Comparison of ENCODE assay signal across 19 cellular contexts in the genomic region with DNA sequence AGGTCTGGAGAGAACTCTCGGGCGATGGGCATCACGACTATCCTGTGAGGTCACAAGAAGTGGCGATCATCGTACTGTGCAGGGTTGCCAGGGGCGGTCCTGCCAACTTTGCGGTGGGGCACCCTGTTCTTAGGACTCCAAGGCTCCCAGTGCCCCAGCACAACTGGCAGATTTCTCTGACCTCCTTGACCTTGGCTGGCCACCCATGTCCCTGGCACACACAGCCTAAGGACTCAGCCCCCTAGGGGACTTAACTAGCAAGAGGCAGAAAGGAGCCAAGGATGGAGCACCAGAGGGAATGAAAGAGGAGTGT. TPM values are rescaled to one million over a fixed set of nuclear protein-coding genes. Genes with fewer than 3 reads are reported as not detected.
DNase-seq lines count a peak whose midpoint lies in the region; ATAC-seq and TF ChIP-seq lines count a peak whose summit lies in the region.
"Had no signal": no experiment of that assay in that cellular context is flagged by ENCODE, and none has a peak within 500 bp of the region (broad histone marks: within the 10 kb centered on the region; RNA-seq: fewer than 3 reads in every experiment).

No MANE protein-coding gene starts in this region.

- whole genome bisulfite sequencing in suprapubic skin = 90% methylated on average over 7 of the region's 7 CpGs

- H3K27ac ChIP-seq in layer of hippocampus (ENCODE audit: low read depth, low read length) (peak overlapping the region; percentile 43), suprapubic skin (peak overlapping the region; percentile 59)
- H3K27ac ChIP-seq: SJCRH30 had no signal

- no peaks in the 10 kb centered on the region for H3K9me3 ChIP-seq in suprapubic skin
- H3K9me3 ChIP-seq: SJCRH30, vagina had no signal

- no peaks in the 10 kb centered on the region for H3K9me3 Mint-ChIP-seq in activated naive CD4-positive, alpha-beta T cell treated with anti-CD3 and anti-CD28 coated beads, Interleukin-2, amount 50 U/mL, for 72 hours
- no peaks in the 10 kb centered on the region for H3K9me3 Mint-ChIP-seq in activated naive CD8-positive, alpha-beta T cell treated with anti-CD3 and anti-CD28 coated beads, Interleukin-2, amount 50 U/mL, for 24 hours
- H3K9me3 Mint-ChIP-seq: nephron progenitor cell; T-helper 2 cell treated with Interferon-gamma antibody and Interleukin-4, amounts not matched to agents 5 μg/mL and 100 μg/mL, for 36 hours had no signal

- no peak overlapping the region for H3K4me3 ChIP-seq in suprapubic skin
- H3K4me3 ChIP-seq: SJCRH30, vagina had no signal

- no peak for TF ChIP-seq POLR2A in suprapubic skin (IDR thresholded peaks at IDR 0.05)

- H3K27me3 ChIP-seq in layer of hippocampus (ENCODE audit: control insufficient read depth, insufficient read depth, low read length) (no peaks in the 10 kb centered on the region), suprapubic skin (no peaks in the 10 kb centered on the region)
- H3K27me3 ChIP-seq: SJCRH30, vagina had no signal

- H3K4me3 Mint-ChIP-seq in activated naive CD8-positive, alpha-beta T cell treated with anti-CD3 and anti-CD28 coated beads, Interleukin-2, amount 50 U/mL, for 24 hours = no peak overlapping the region
- H3K4me3 Mint-ChIP-seq: nephron progenitor cell; T-helper 2 cell treated with Interferon-gamma antibody and Interleukin-4, amounts not matched to agents 5 μg/mL and 100 μg/mL, for 36 hours had no signal

- no peak for TF ChIP-seq CTCF in suprapubic skin (IDR thresholded peaks at IDR 0.05)

- peaks cover 90% of the 10 kb centered on the region for H3K36me3 ChIP-seq in suprapubic skin

- no peak for DNase-seq in activated naive CD4-positive, alpha-beta T cell treated with anti-CD3 and anti-CD28 coated beads, Interleukin-2, amount 50 U/mL, for 72 hours (ENCODE audit: low spot score in 2 of 2)
- DNase-seq in activated naive CD4-positive, alpha-beta T cell treated with Interleukin-2 at 50 U/mL for 16 hours = no peak
- no peak for DNase-seq in activated naive CD8-positive, alpha-beta T cell treated with anti-CD3 and anti-CD28 coated beads, Interleukin-2, amount 50 U/mL, for 24 hours
- DNase-seq in suprapubic skin (ENCODE audit: low spot score in 2 of 2) (no peak), NCI-H2227 (lab: John Stamatoyannopoulos, UW; ENCODE audit: unreplicated experiment) (no peak), hepatic stellate cell (ENCODE audit: low spot score) (no peak)
- DNase-seq: anterior cingulate cortex; Karpas-422; mammary epithelial cell; NCI-H1105; NCI-H526; nephron progenitor cell; SJCRH30; stimulated activated naive CD4-positive, alpha-beta T cell had no signal

- H3K36me3 Mint-ChIP-seq in activated naive CD4-positive, alpha-beta T cell treated with anti-CD3 and anti-CD28 coated beads, Interleukin-2, amount 50 U/mL, for 72 hours = peaks cover 26 to 53% of the 10 kb centered on the region in 2 donors
- peaks cover 69% of the 10 kb centered on the region for H3K36me3 Mint-ChIP-seq in activated naive CD8-positive, alpha-beta T cell treated with anti-CD3 and anti-CD28 coated beads, Interleukin-2, amount 50 U/mL, for 24 hours (ENCODE audit: low read depth)

- H3K27ac Mint-ChIP-seq in activated naive CD4-positive, alpha-beta T cell treated with anti-CD3 and anti-CD28 coated beads, Interleukin-2, amount 50 U/mL, for 72 hours = peak overlapping the region; percentile 90 to 94
- peak overlapping the region; percentile 87 for H3K27ac Mint-ChIP-seq in activated naive CD8-positive, alpha-beta T cell treated with anti-CD3 and anti-CD28 coated beads, Interleukin-2, amount 50 U/mL, for 24 hours
- H3K27ac Mint-ChIP-seq: nephron progenitor cell; progenitor cell of endocrine pancreas; T-helper 2 cell treated with Interferon-gamma antibody and Interleukin-4, amounts not matched to agents 5 μg/mL and 100 μg/mL, for 36 hours had no signal

- peaks cover 32% of the 10 kb centered on the region for H3K4me1 Mint-ChIP-seq in activated naive CD8-positive, alpha-beta T cell treated with anti-CD3 and anti-CD28 coated beads, Interleukin-2, amount 50 U/mL, for 24 hours

- no peak for TF ChIP-seq EP300 in suprapubic skin (IDR thresholded peaks at IDR 0.05)

- H3K27me3 Mint-ChIP-seq in activated naive CD8-positive, alpha-beta T cell treated with anti-CD3 and anti-CD28 coated beads, Interleukin-2, amount 50 U/mL, for 24 hours = no peaks in the 10 kb centered on the region
- H3K27me3 Mint-ChIP-seq: progenitor cell of endocrine pancreas had no signal

- H3K4me1 ChIP-seq in suprapubic skin = peaks cover 42% of the 10 kb centered on the region
- H3K4me1 ChIP-seq: SJCRH30 had no signal

- no peak for ATAC-seq in activated naive CD4-positive, alpha-beta T cell treated with anti-CD3 and anti-CD28 coated beads, Interleukin-2, amount 50 U/mL, for 72 hours
- ATAC-seq in activated naive CD8-positive, alpha-beta T cell treated with anti-CD3 and anti-CD28 coated beads, Interleukin-2, amount 50 U/mL, for 24 hours = no peak
- ATAC-seq in GM21717 (IDR thresholded peaks at IDR 0.05; ENCODE audit: unreplicated experiment) = no peak

RNA-seq across cellular contexts. Expression of a gene that starts 13.6 kb away (rescaled TPM):
- total RNA-seq in activated naive CD4-positive, alpha-beta T cell treated with anti-CD3 and anti-CD28 coated beads, Interleukin-2, amount 50 U/mL, for 72 hours = 1 to 10 TPM; 5.2 to 7.4 TPM
- 10 to 100 TPM; 38.2 to 53.6 (median 44.7) TPM for total RNA-seq in suprapubic skin

RNA-seq across cellular contexts. Expression of a gene that starts 27.9 kb away (rescaled TPM):
- total RNA-seq in activated naive CD4-positive, alpha-beta T cell treated with anti-CD3 and anti-CD28 coated beads, Interleukin-2, amount 50 U/mL, for 72 hours = 1 to 10 TPM; 1.1 to 2.7 TPM
- 10 to 100 TPM in 3 of 4 donors, 1 to 10 TPM in 1; 9.3 to 48.9 (median 20.0) TPM for total RNA-seq in suprapubic skin

RNA-seq across cellular contexts. Expression of a gene that starts 33.1 kb away (rescaled TPM):
- total RNA-seq in activated naive CD4-positive, alpha-beta T cell treated with anti-CD3 and anti-CD28 coated beads, Interleukin-2, amount 50 U/mL, for 72 hours = 100 to 1,000 TPM; 285 to 334 TPM
- total RNA-seq in suprapubic skin = 100 to 1,000 TPM in 1 of 4 donors, 10 to 100 TPM in 3; 47.9 to 152 (median 76.2) TPM

Comparison
In these comparisons a context has a peak if more than half of its experiments do, and no peak if none do; other contexts are left out.
1. RNA of a gene that starts 13.6 kb away (total RNA-seq): 38.2 to 53.6 TPM in suprapubic skin; 5.2 to 7.4 TPM in activated naive CD4-positive, alpha-beta T cell treated with anti-CD3 and anti-CD28 coated beads, Interleukin-2, amount 50 U/mL, for 72 hours; every median in the first group is over 4 times any median in the second.